Comparison of ENCODE assay signal across 1 cellular context in the genomic region with DNA sequence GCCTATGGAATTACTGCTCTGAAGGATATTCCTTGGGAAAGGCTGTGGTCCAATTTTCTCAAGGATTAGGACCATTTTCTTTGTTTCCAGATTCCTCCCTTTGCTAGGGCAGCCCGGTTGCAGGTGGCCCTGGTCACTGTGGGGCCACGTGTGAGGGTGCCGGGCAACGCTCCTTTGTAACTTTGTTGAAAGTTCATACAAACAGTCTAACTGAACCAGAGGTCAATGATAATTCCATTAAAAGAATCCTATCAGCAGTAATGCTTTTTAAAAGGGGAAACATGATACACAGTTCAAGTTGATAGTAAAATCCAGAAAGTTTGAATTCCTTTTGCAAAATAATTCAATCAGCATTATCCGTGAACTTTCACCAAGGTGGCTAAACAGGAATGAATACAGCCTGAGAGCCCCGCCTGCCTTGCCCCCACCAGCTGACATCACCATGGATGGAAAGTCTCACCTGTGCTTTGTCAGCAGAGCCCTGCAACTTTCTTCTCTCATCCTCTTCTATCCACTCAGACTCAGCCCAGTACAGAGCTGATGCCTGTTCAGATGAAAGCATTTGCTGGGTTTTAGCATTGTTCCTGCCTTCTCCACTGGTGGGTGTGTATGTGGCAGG.
TF ChIP-seq lines count a peak whose summit lies in the region.

No MANE protein-coding gene starts in this region.

TF ChIP-seq in HepG2, 621 proteins besides CTCF, POLR2A, EP300 and RAD21 (continued from another document):
- TF ChIP-seq BRD4 (CRISPR knock-in tag; IDR thresholded peaks at IDR 0.05) (no peak), SALL1 (CRISPR knock-in tag; IDR thresholded peaks at IDR 0.05) (0 out of 2 replicates have a peak, but pooled peaks have one; percentile 18), ZKSCAN8 (CRISPR knock-in tag; IDR thresholded peaks at IDR 0.05; ENCODE audit: borderline replicate concordance) (no peak)
